Comparison of ENCODE assay signal across 11 cellular contexts in genomic region chr2:73210696-73211095, GRCh38. TPM values are rescaled to one million over a fixed set of nuclear protein-coding genes. Genes with fewer than 3 reads are reported as not detected.
"Had no signal": no experiment of that assay in that cellular context is flagged by ENCODE, and none has a peak within 500 bp of the region (broad histone marks: within the 10 kb centered on the region; RNA-seq: fewer than 3 reads in every experiment).

No MANE protein-coding gene starts in this region.

- DNase-seq: GM23248, GOT3, H7, HFFc6, KG1 had no signal

- H3K4me3 Mint-ChIP-seq: HFFc6 had no signal

- H3K36me3 Mint-ChIP-seq: IgD-negative memory B cell had no signal

- H3K27ac ChIP-seq: GM23248, HL-60 had no signal

- H3K9me3 ChIP-seq: HAP-1 had no signal

- H3K9ac ChIP-seq: GM23248 had no signal

- ATAC-seq: HCT116 had no signal

- H3K27ac Mint-ChIP-seq: HFFc6, IgD-negative memory B cell had no signal

- H2AFZ ChIP-seq: GM23248 had no signal

- H3K4me3 ChIP-seq: GM23248, HAP-1 had no signal

- H3K36me3 ChIP-seq: HAP-1 had no signal

- H3K9me3 Mint-ChIP-seq: HFFc6, IgD-negative memory B cell had no signal

RNA-seq across cellular contexts. Expression of gene NOTO, which starts 8.3 kb away (rescaled TPM):
- total RNA-seq: GM23248, H4, H7, HFFc6, HT1080 had no signal
- polyA plus RNA-seq: GM23248, IgD-negative memory B cell had no signal
